Comparison of ENCODE assay signal across 13 cellular contexts in the genomic region with DNA sequence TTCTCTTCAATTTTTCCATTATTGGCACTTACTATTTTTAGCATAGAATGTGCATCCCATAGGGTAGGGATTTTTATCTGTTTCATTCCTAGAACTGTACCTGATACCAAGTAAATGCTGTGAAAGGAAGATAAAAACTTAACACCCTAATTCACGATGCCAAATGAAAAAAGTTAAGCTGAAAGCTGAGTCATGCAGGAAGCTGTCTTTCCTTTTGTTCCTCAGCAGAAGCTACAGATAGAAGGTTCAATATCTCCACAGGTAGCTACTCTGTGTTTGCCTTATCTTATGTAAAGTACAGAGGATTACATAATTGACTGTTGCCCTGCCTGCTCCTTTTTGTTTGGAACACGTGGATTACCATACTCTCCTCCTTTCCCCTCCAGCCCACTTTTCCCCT.
DNase-seq lines count a peak whose midpoint lies in the region; ATAC-seq, FAIRE-seq and TF ChIP-seq lines count a peak whose summit lies in the region.
"Had no signal": no experiment of that assay in that cellular context is flagged by ENCODE, and none has a peak within 500 bp of the region (broad histone marks: within the 10 kb centered on the region; RNA-seq: fewer than 3 reads in every experiment).

No MANE protein-coding gene starts in this region.

- no peak for TF ChIP-seq CTCF in natural killer cell (IDR thresholded peaks at IDR 0.05)
- no peak for TF ChIP-seq CTCF in endothelial cell of umbilical vein (IDR thresholded peaks at IDR 0.05; ENCODE audit: extremely low read depth in 1 of 2, insufficient read depth in 1 of 2, low read depth in 1 of 2, low read length in 2 of 2)
- TF ChIP-seq CTCF in dorsolateral prefrontal cortex (IDR thresholded peaks at IDR 0.05 in 54 of 56, conservative IDR thresholded peaks at IDR 0.05 in 2 of 56; ENCODE audit: low read depth in 1 of 56, partially characterized antibody in 56 of 56) = no peak

- POLR2A ChIA-PET in endothelial cell of umbilical vein (lab: Charles Lee) = no interaction called here
- POLR2A ChIA-PET in CD4-positive, alpha-beta memory T cell (lab: Charles Lee; ENCODE audit: partially characterized antibody) = interaction anchor here (0.7 kb wide), 1 partner anchor 108 kb away, joined by 3 read pairs; no protein-coding TSS in a partner anchor

- H3K36me3 ChIP-seq in NT2/D1 (ENCODE audit: insufficient read depth, insufficient read length, low read length) (no peaks in the 10 kb centered on the region), endothelial cell of umbilical vein (ENCODE audit: control insufficient read depth in 2 of 2, extremely low read depth in 1 of 2, insufficient read depth in 2 of 2, low read length in 2 of 2) (no peaks in the 10 kb centered on the region), Karpas-422 (ENCODE audit: insufficient read depth, low read length) (peaks cover 18% of the 10 kb centered on the region)
- no peaks in the 10 kb centered on the region for H3K36me3 ChIP-seq in CD4-positive, alpha-beta memory T cell (ENCODE audit: insufficient read depth, low read length)
- H3K36me3 ChIP-seq: HAP-1 had no signal

- H2AFZ ChIP-seq in endothelial cell of umbilical vein (ENCODE audit: low read depth, low read length) = no peak overlapping the region
- no peak overlapping the region for H2AFZ ChIP-seq in Karpas-422 (ENCODE audit: low read length)

- H3K4me3 Mint-ChIP-seq in natural killer cell treated with Interleukin-12 subunit alpha and Interleukin-12 subunit beta and Interleukin-15 and Interleukin-18, amount 100 ng/mL, for 72 hours = peak overlapping the region; percentile 34
- H3K4me3 Mint-ChIP-seq in natural killer cell = no peak overlapping the region
- no peak overlapping the region for H3K4me3 Mint-ChIP-seq in CD4-positive, alpha-beta memory T cell
- H3K4me3 Mint-ChIP-seq: naive B cell had no signal

- H3K4me2 ChIP-seq in endothelial cell of umbilical vein (ENCODE audit: insufficient read depth, low read length) (peak overlapping the region; percentile 57), Karpas-422 (ENCODE audit: low read depth, low read length, poor library complexity, severe bottlenecking) (no peak overlapping the region)
- H3K4me2 ChIP-seq: BLaER1 had no signal

- peak; percentile 53 for FAIRE-seq in endothelial cell of umbilical vein (lab: Jason Lieb, UNC)
- FAIRE-seq: RCC 7860 had no signal

- ATAC-seq in natural killer cell treated with Interleukin-12 subunit alpha and Interleukin-12 subunit beta and Interleukin-15 and Interleukin-18, amount 100 ng/mL, for 72 hours = no peak
- ATAC-seq in natural killer cell = no peak

- H3K36me3 Mint-ChIP-seq in natural killer cell treated with Interleukin-12 subunit alpha and Interleukin-12 subunit beta and Interleukin-15 and Interleukin-18, amount 100 ng/mL, for 72 hours = peaks cover 27% of the 10 kb centered on the region
- H3K36me3 Mint-ChIP-seq in natural killer cell = peaks cover 15% of the 10 kb centered on the region
- peaks cover 45 to 47% of the 10 kb centered on the region in 2 donors for H3K36me3 Mint-ChIP-seq in CD4-positive, alpha-beta memory T cell

- H3K9me1 ChIP-seq in endothelial cell of umbilical vein (replicated peaks; ENCODE audit: control insufficient read depth, extremely low read depth, insufficient read depth, low read length) = no peaks in the 10 kb centered on the region

- no peaks in the 10 kb centered on the region for H3K79me2 ChIP-seq in endothelial cell of umbilical vein (ENCODE audit: control insufficient read depth, insufficient read depth, low read length)
- no peaks in the 10 kb centered on the region; the same call in 1 of the 2 replicates for H3K79me2 ChIP-seq in Karpas-422 (ENCODE audit: low read length)

- no TSS peak for BruUV-seq in endothelial cell of umbilical vein (replicated peaks; lab: Mats Ljungman, UMichigan)

- H4K20me1 ChIP-seq in endothelial cell of umbilical vein (replicated peaks; ENCODE audit: control insufficient read depth, extremely low read depth, insufficient read depth, low read length) (no peaks in the 10 kb centered on the region), Karpas-422 (ENCODE audit: insufficient read depth, low read depth, low read length) (no peaks in the 10 kb centered on the region)
- H4K20me1 ChIP-seq: BLaER1 had no signal

- H3K4me3 ChIP-seq in NT2/D1 (ENCODE audit: insufficient read length, low read depth) = no peak overlapping the region
- no peak overlapping the region for H3K4me3 ChIP-seq in endothelial cell of umbilical vein (replicated peaks in 1 of 3; ENCODE audit: insufficient read depth in 1 of 3, low read depth in 1 of 3, low read length in 3 of 3)
- no peak overlapping the region for H3K4me3 ChIP-seq in Karpas-422 (ENCODE audit: low read length)
- H3K4me3 ChIP-seq in CD4-positive, alpha-beta memory T cell (ENCODE audit: low read length in 2 of 2) = no peak overlapping the region
- no peak overlapping the region for H3K4me3 ChIP-seq in dorsolateral prefrontal cortex
- H3K4me3 ChIP-seq: BLaER1, HAP-1 had no signal

- no peak overlapping the region for H3K27ac Mint-ChIP-seq in natural killer cell treated with Interleukin-12 subunit alpha and Interleukin-12 subunit beta and Interleukin-15 and Interleukin-18, amount 100 ng/mL, for 72 hours
- H3K27ac Mint-ChIP-seq in natural killer cell = no peak overlapping the region
- peak overlapping the region in 2 of 7 donors; percentile 27 to 47 for H3K27ac Mint-ChIP-seq in CD4-positive, alpha-beta memory T cell

- peak overlapping the region; percentile 35 for H3K27ac ChIP-seq in endothelial cell of umbilical vein (ENCODE audit: insufficient read depth, low read depth, low read length)
- H3K27ac ChIP-seq in Karpas-422 (ENCODE audit: low read length) = no peak overlapping the region
- H3K27ac ChIP-seq in CD4-positive, alpha-beta memory T cell (ENCODE audit: low read depth, low read length) = no peak overlapping the region
- no peak overlapping the region for H3K27ac ChIP-seq in dorsolateral prefrontal cortex
- H3K27ac ChIP-seq: BLaER1 had no signal

- CTCF ChIA-PET in endothelial cell of umbilical vein (lab: Charles Lee) = interaction anchor here (0.7 to 0.9 kb wide), 3 partner anchors 12 to 720 kb away, joined by 3 to 4 read pairs (median 3); no protein-coding TSS in a partner anchor
- CTCF ChIA-PET in CD4-positive, alpha-beta memory T cell (lab: Charles Lee; ENCODE audit: partially characterized antibody) = no interaction called here

- no peaks in the 10 kb centered on the region for H3K9me2 ChIP-seq in Karpas-422 (replicated peaks; ENCODE audit: insufficient read depth, low read length)

- no peaks in the 10 kb centered on the region for H3K27me3 Mint-ChIP-seq in natural killer cell treated with Interleukin-12 subunit alpha and Interleukin-12 subunit beta and Interleukin-15 and Interleukin-18, amount 100 ng/mL, for 72 hours
- no peaks in the 10 kb centered on the region for H3K27me3 Mint-ChIP-seq in natural killer cell (ENCODE audit: low read depth in 2 of 2)
- H3K27me3 Mint-ChIP-seq in CD4-positive, alpha-beta memory T cell = no peaks in the 10 kb centered on the region
- H3K27me3 Mint-ChIP-seq: naive B cell had no signal

- dilution Hi-C loops in endothelial cell of umbilical vein (cut with MboI; ENCODE audit: extremely low pct_ligation_motif_present, low sequenced_read_pairs) = no loop called here

- DNase-seq in natural killer cell treated with Interleukin-12 subunit alpha and Interleukin-12 subunit beta and Interleukin-15 and Interleukin-18, amount 100 ng/mL, for 72 hours (ENCODE audit: low spot score) = no peak
- DNase-seq in natural killer cell = no peak
- peak; percentile 44 for DNase-seq in NT2/D1 (ENCODE audit: low read depth, low spot score)
- DNase-seq in endothelial cell of umbilical vein (ENCODE audit: low read depth, low spot score) = peak; percentile 62
- no peak for DNase-seq in Karpas-422
- DNase-seq in ureter (ENCODE audit: low spot score) = no peak
- DNase-seq in CD4-positive, alpha-beta memory T cell = no peak
- no peak for DNase-seq in dorsolateral prefrontal cortex
- DNase-seq: activated CD4-positive, alpha-beta T cell treated with anti-CD3 and anti-CD28 coated beads for 48 hours; naive B cell had no signal

- H3K9me3 Mint-ChIP-seq in natural killer cell treated with Interleukin-12 subunit alpha and Interleukin-12 subunit beta and Interleukin-15 and Interleukin-18, amount 100 ng/mL, for 72 hours = no peaks in the 10 kb centered on the region
- peaks cover 3% of the 10 kb centered on the region in 2 donors for H3K9me3 Mint-ChIP-seq in natural killer cell
- H3K9me3 Mint-ChIP-seq in CD4-positive, alpha-beta memory T cell = peaks cover 0 to 5% (median 0%) of the 10 kb centered on the region in 8 donors

- intact Hi-C loops in natural killer cell (cut with micrococcal nuclease) = no loop called here
- intact Hi-C loops in endothelial cell of umbilical vein (cut with micrococcal nuclease) = loop anchor here (1.0 kb wide), 1 partner anchor 78 kb away; the partner anchor contains the start of gene ANKRD37
- intact Hi-C loops in CD4-positive, alpha-beta memory T cell (cut with micrococcal nuclease) = no loop called here
- intact Hi-C loops in dorsolateral prefrontal cortex (cut with DNase I) = no loop called here

- no peak for TF ChIP-seq POLR2A in endothelial cell of umbilical vein (IDR thresholded peaks at IDR 0.05; ENCODE audit: low read depth, low read length)

- H3K27me3 ChIP-seq in NT2/D1 (ENCODE audit: insufficient read depth, insufficient read length) (no peaks in the 10 kb centered on the region), endothelial cell of umbilical vein (ENCODE audit: control insufficient read depth in 2 of 2, insufficient read depth in 2 of 2, low read length in 2 of 2) (no peaks in the 10 kb centered on the region), Karpas-422 (ENCODE audit: low read length) (no peaks in the 10 kb centered on the region), dorsolateral prefrontal cortex (no peaks in the 10 kb centered on the region)
- no peaks in the 10 kb centered on the region for H3K27me3 ChIP-seq in CD4-positive, alpha-beta memory T cell (ENCODE audit: insufficient read depth, low read length)
- H3K27me3 ChIP-seq: BLaER1 had no signal

- H3K9me3 ChIP-seq in NT2/D1 (ENCODE audit: insufficient read depth, low read length) = peaks cover 6% of the 10 kb centered on the region
- H3K9me3 ChIP-seq in endothelial cell of umbilical vein (replicated peaks; ENCODE audit: control insufficient read depth, insufficient read depth, low read length) = no peaks in the 10 kb centered on the region
- H3K9me3 ChIP-seq in Karpas-422 (ENCODE audit: low read length) = no peaks in the 10 kb centered on the region
- H3K9me3 ChIP-seq in CD4-positive, alpha-beta memory T cell (ENCODE audit: control insufficient read depth in 1 of 2, low read length in 2 of 2) = no peaks in the 10 kb centered on the region
- H3K9me3 ChIP-seq: HAP-1 had no signal

- H3K4me1 Mint-ChIP-seq in natural killer cell treated with Interleukin-12 subunit alpha and Interleukin-12 subunit beta and Interleukin-15 and Interleukin-18, amount 100 ng/mL, for 72 hours (ENCODE audit: low read depth in 2 of 2) = peaks cover 7% of the 10 kb centered on the region in 2 donors
- H3K4me1 Mint-ChIP-seq in natural killer cell = no peaks in the 10 kb centered on the region
- H3K4me1 Mint-ChIP-seq in CD4-positive, alpha-beta memory T cell = peaks cover 4 to 8% (median 6%) of the 10 kb centered on the region in 4 donors

- H3K4me1 ChIP-seq in NT2/D1 (ENCODE audit: insufficient read depth, insufficient read length) (no peaks in the 10 kb centered on the region), endothelial cell of umbilical vein (ENCODE audit: control insufficient read depth, extremely low read depth, insufficient read depth, low read length) (peaks cover 10% of the 10 kb centered on the region), Karpas-422 (ENCODE audit: low read length) (no peaks in the 10 kb centered on the region)
- H3K4me1 ChIP-seq in CD4-positive, alpha-beta memory T cell (ENCODE audit: insufficient read depth, low read length) = peaks cover 5% of the 10 kb centered on the region
- H3K4me1 ChIP-seq: BLaER1 had no signal

- H3K9ac ChIP-seq in NT2/D1 (ENCODE audit: insufficient read length, low read depth) (no peak overlapping the region), endothelial cell of umbilical vein (replicated peaks; ENCODE audit: extremely low read depth, insufficient read depth, low read length) (peak overlapping the region; percentile 39), Karpas-422 (ENCODE audit: low read length) (no peak overlapping the region)
- H3K9ac ChIP-seq: BLaER1 had no signal

Comparison
In these comparisons a context has a peak if more than half of its experiments do, and no peak if none do; other contexts are left out.
1. DNase-seq: peak in NT2/D1 (single experiment) and endothelial cell of umbilical vein (single experiment); none in natural killer cell treated with Interleukin-12 subunit alpha and Interleukin-12 subunit beta and Interleukin-15 and Interleukin-18, amount 100 ng/mL, for 72 hours (single experiment), natural killer cell (single experiment), Karpas-422 (single experiment), ureter (single experiment), CD4-positive, alpha-beta memory T cell (0 of 5) and dorsolateral prefrontal cortex (0 of 10).